ENCODE assay signal across 19 cellular contexts in genomic region chr5:91127682-91128081, GRCh38.
A peak's percentile ranks its signal among the peaks of the same experiment; 100 is the strongest.
DNase-seq lines count a peak whose midpoint lies in the region; ATAC-seq and TF ChIP-seq lines count a peak whose summit lies in the region.
"Had no signal": no experiment of that assay in that cellular context is flagged by ENCODE, and none has a peak within 500 bp of the region (broad histone marks: within the 10 kb centered on the region; RNA-seq: fewer than 3 reads in every experiment).

No MANE protein-coding gene starts in this region.

- no peak overlapping the region for H3K4ac ChIP-seq in H9 (ENCODE audit: low read depth, low read length)

- no peak overlapping the region for H4K5ac ChIP-seq in H9 (ENCODE audit: insufficient read length, low read depth, low read length)

- no peaks in the 10 kb centered on the region for H4K20me1 ChIP-seq in H9 (ENCODE audit: control insufficient read depth, insufficient read depth, insufficient read length)
- H4K20me1 ChIP-seq: BLaER1 treated with 17β-estradiol and CSF1 and Interleukin-3, amounts not matched to agents 10 nM and 100 nM had no signal

- H3K4me3 ChIP-seq in muscle layer of colon (ENCODE audit: low read depth in 1 of 2, low read length in 2 of 2) (no peak overlapping the region), tibial artery (no peak overlapping the region)
- H3K4me3 ChIP-seq: BLaER1 treated with 17β-estradiol and CSF1 and Interleukin-3, amounts not matched to agents 10 nM and 100 nM; cardiac muscle cell; hepatocyte had no signal

- H2BK15ac ChIP-seq in H9 (ENCODE audit: low read depth, low read length) = no peak overlapping the region

- no peaks in the 10 kb centered on the region for H3K9me3 ChIP-seq in muscle layer of colon (ENCODE audit: low read length)
- no peaks in the 10 kb centered on the region for H3K9me3 ChIP-seq in tibial artery
- no peaks in the 10 kb centered on the region for H3K9me3 ChIP-seq in H9 (ENCODE audit: control insufficient read depth, low read depth, low read length)

- no peaks in the 10 kb centered on the region for H3K27me3 ChIP-seq in muscle layer of colon (ENCODE audit: control insufficient read depth in 1 of 2, insufficient read depth in 2 of 2, low read length in 2 of 2)
- no peaks in the 10 kb centered on the region for H3K27me3 ChIP-seq in tibial artery
- no peaks in the 10 kb centered on the region for H3K27me3 ChIP-seq in H9 (ENCODE audit: insufficient read depth, low read length)
- H3K27me3 ChIP-seq: BLaER1 treated with 17β-estradiol and CSF1 and Interleukin-3, amounts not matched to agents 10 nM and 100 nM; cardiac muscle cell; hepatocyte had no signal

- peak overlapping the region in 4 of 5 experiments; percentile 22 to 85 (median 84) for H3K27ac Mint-ChIP-seq in brain
- peak overlapping the region in 1 of 3 experiments; percentile 37; a peak in 2 of 7 replicates for H3K27ac Mint-ChIP-seq in H9
- H3K27ac Mint-ChIP-seq: activated naive CD4-positive, alpha-beta T cell treated with anti-CD3 and anti-CD28 coated beads, Interleukin-2, amount 50 U/mL, for 72 hours had no signal

- no peaks in the 10 kb centered on the region for H3K23me2 ChIP-seq in H9 (ENCODE audit: insufficient read length, low read depth, low read length, poor library complexity, severe bottlenecking)

- no peak overlapping the region for H4K91ac ChIP-seq in H9 (ENCODE audit: insufficient read length, low read depth, low read length)

- H3K56ac ChIP-seq in H9 (ENCODE audit: insufficient read length, low read depth, low read length) = no peak overlapping the region

- no peaks in the 10 kb centered on the region for H3K79me1 ChIP-seq in H9 (ENCODE audit: insufficient read depth, low read depth, low read length, poor library complexity, severe bottlenecking)

- H3K9ac ChIP-seq in muscle layer of colon (ENCODE audit: low read length) = no peak overlapping the region
- H3K9ac ChIP-seq in H9 (ENCODE audit: extremely low read depth, insufficient read length, low read length) = no peak overlapping the region
- H3K9ac ChIP-seq: BLaER1 treated with 17β-estradiol and CSF1 and Interleukin-3, amounts not matched to agents 10 nM and 100 nM; KMS-11 had no signal

- H3K36me3 Mint-ChIP-seq in brain = peaks cover 4% of the 10 kb centered on the region
- peaks cover 0 to 4% (median 0%) of the 10 kb centered on the region in 3 experiments; a peak in 2 of 7 replicates for H3K36me3 Mint-ChIP-seq in H9 (ENCODE audit: insufficient read depth in 1 of 3, low read depth in 3 of 3)
- H3K36me3 Mint-ChIP-seq: activated naive CD4-positive, alpha-beta T cell treated with anti-CD3 and anti-CD28 coated beads, Interleukin-2, amount 50 U/mL, for 72 hours had no signal

- H3K4me3 Mint-ChIP-seq in brain (peak overlapping the region in 2 of 5 experiments; percentile 2 to 38), H9 (no peak overlapping the region)

- no peak overlapping the region for H3K14ac ChIP-seq in H9 (ENCODE audit: insufficient read depth, low read length)

- no peak overlapping the region for H4K8ac ChIP-seq in H9 (replicated peaks; ENCODE audit: insufficient read length, low read depth, low read length)

- DNase-seq in M059J (ENCODE audit: low read depth) = peak; percentile 10
- DNase-seq in tibial artery = no peak
- DNase-seq in H9 = no peak
- DNase-seq: activated CD4-positive, alpha-beta T cell treated with anti-CD3 and anti-CD28 coated beads, Interleukin-2, amount 50 U/mL, for 48 hours; activated T-cell treated with anti-CD3 and anti-CD28 coated beads, Interleukin-2, amount 50 U/mL, for 1 hour; DMS79; midbrain; RPMI8226; stimulated activated CD4-positive, alpha-beta T cell treated with anti-CD3 and anti-CD28 coated beads, Interleukin-4, amount 100 ng/mL, for 24 hours had no signal

- intact Hi-C loops in tibial artery (cut with DNase I; ENCODE audit: low total_unique reads) = no loop called here

- no peaks in the 10 kb centered on the region for H3K36me3 ChIP-seq in muscle layer of colon (ENCODE audit: insufficient read depth, low read length)
- no peaks in the 10 kb centered on the region for H3K36me3 ChIP-seq in tibial artery
- H3K36me3 ChIP-seq: BLaER1 treated with 17β-estradiol and CSF1 and Interleukin-3, amounts not matched to agents 10 nM and 100 nM; cardiac muscle cell had no signal

- TF ChIP-seq CTCF in brain (conservative IDR thresholded peaks at IDR 0.05) = no peak
- no peak for TF ChIP-seq CTCF in tibial artery (IDR thresholded peaks at IDR 0.05)
- no peak for TF ChIP-seq CTCF in H9 (conservative IDR thresholded peaks at IDR 0.05)

- no peak overlapping the region for H2BK120ac ChIP-seq in H9 (ENCODE audit: low read depth, low read length, poor library complexity, severe bottlenecking)

- H3K27ac ChIP-seq in muscle layer of colon (ENCODE audit: low read depth, low read length) = peak overlapping the region; percentile 81
- H3K27ac ChIP-seq in tibial artery = peak overlapping the region; percentile 72 to 73
- H3K27ac ChIP-seq in H9 (ENCODE audit: insufficient read length, low read depth, low read length) = no peak overlapping the region
- H3K27ac ChIP-seq: BLaER1 treated with 17β-estradiol and CSF1 and Interleukin-3, amounts not matched to agents 10 nM and 100 nM; cardiac muscle cell; KMS-11 had no signal

- no peak overlapping the region for H2BK20ac ChIP-seq in H9 (ENCODE audit: low read depth, low read length, poor library complexity, severe bottlenecking)

- H2AFZ ChIP-seq in H9 (ENCODE audit: low read length) = no peak overlapping the region
- H2AFZ ChIP-seq: hepatocyte had no signal

- peaks cover 62% of the 10 kb centered on the region for H3K4me1 ChIP-seq in muscle layer of colon (ENCODE audit: insufficient read depth, low read length)
- H3K4me1 ChIP-seq in tibial artery = peaks cover 7 to 75% (median 55%) of the 10 kb centered on the region in 4 donors
- no peaks in the 10 kb centered on the region for H3K4me1 ChIP-seq in H9 (ENCODE audit: insufficient read depth, low read length)

- H3K4me1 Mint-ChIP-seq in brain (peaks cover 59% of the 10 kb centered on the region), H9 (peaks cover 3 to 15% of the 10 kb centered on the region in 2 experiments)

- H3K4me2 ChIP-seq in H9 (ENCODE audit: insufficient read depth, insufficient read length, low read length) = no peak overlapping the region
- H3K4me2 ChIP-seq: BLaER1 treated with 17β-estradiol and CSF1 and Interleukin-3, amounts not matched to agents 10 nM and 100 nM; hepatocyte; KMS-11 had no signal

- H3T11ph ChIP-seq in H9 (ENCODE audit: low read length) = no peak overlapping the region

- no peak overlapping the region for H2AK5ac ChIP-seq in H9 (ENCODE audit: insufficient read length, low read length)

- no peak overlapping the region for H2BK12ac ChIP-seq in H9 (ENCODE audit: insufficient read length, low read depth, low read length)

- H2BK5ac ChIP-seq in H9 (ENCODE audit: insufficient read length, low read length) = no peak overlapping the region

- peaks cover 0 to 7% (median 0%) of the 10 kb centered on the region in 5 experiments for H3K9me3 Mint-ChIP-seq in brain
- no peaks in the 10 kb centered on the region for H3K9me3 Mint-ChIP-seq in H9
- H3K9me3 Mint-ChIP-seq: activated naive CD4-positive, alpha-beta T cell treated with anti-CD3 and anti-CD28 coated beads, Interleukin-2, amount 50 U/mL, for 72 hours had no signal

- no peak overlapping the region for H3K23ac ChIP-seq in H9 (ENCODE audit: insufficient read length, low read depth, low read length)

- no CpG with 5 or more reads among the region's 1 CpG for WGBS in H9 (ENCODE audit: extremely low coverage, insufficient read length, low lambda C conversion rate)

- no peaks in the 10 kb centered on the region for H3K79me2 ChIP-seq in H9 (ENCODE audit: insufficient read depth, low read length)
- H3K79me2 ChIP-seq: hepatocyte had no signal

- no peak overlapping the region for H3K18ac ChIP-seq in H9 (ENCODE audit: insufficient read length, low read depth, low read length)

- ATAC-seq in GM21737 (IDR thresholded peaks at IDR 0.05; ENCODE audit: unreplicated experiment) (no peak), HG03108 (IDR thresholded peaks at IDR 0.05; ENCODE audit: unreplicated experiment) (no peak)
- ATAC-seq: activated naive CD4-positive, alpha-beta T cell treated with anti-CD3 and anti-CD28 coated beads, Interleukin-2, amount 50 U/mL, for 72 hours; HCT116 had no signal

- H3K27me3 Mint-ChIP-seq in brain = no peaks in the 10 kb centered on the region
- no peaks in the 10 kb centered on the region for H3K27me3 Mint-ChIP-seq in H9 (ENCODE audit: low read depth)
